Comparison of ENCODE assay signal across 3 cellular contexts in genomic region chr2:133495226-133495625, GRCh38.
TF ChIP-seq lines count a peak whose summit lies in the region.

No MANE protein-coding gene starts in this region.

TF ChIP-seq in liver, 16 proteins besides CTCF, POLR2A, EP300 and RAD21:
- TF ChIP-seq ZBTB33 (IDR thresholded peaks at IDR 0.05) (peak; percentile 96), TAF1 (conservative IDR thresholded peaks at IDR 0.05) (no peak), MAX (IDR thresholded peaks at IDR 0.05) (peak; percentile 89), ATF3 (IDR thresholded peaks at IDR 0.05) (no peak), EGR1 (IDR thresholded peaks at IDR 0.05; ENCODE audit: low read depth in 2 of 2) (peak in 1 of 2 donors; percentile 49), HNF4A (conservative IDR thresholded peaks at IDR 0.05) (peak; percentile 90 to 95), HNF4G (IDR thresholded peaks at IDR 0.05) (peak; percentile 56), NR2F2 (IDR thresholded peaks at IDR 0.05) (peak; percentile 15), SP1 (IDR thresholded peaks at IDR 0.05) (peak; percentile 84), JUND (IDR thresholded peaks at IDR 0.05) (peak in 1 of 2 donors; percentile 59), REST (IDR thresholded peaks at IDR 0.05) (peak; percentile 80), RXRA (IDR thresholded peaks at IDR 0.05) (peak; percentile 81 to 90), YY1 (IDR thresholded peaks at IDR 0.05) (peak; percentile 75), FOXA2 (IDR thresholded peaks at IDR 0.05) (peak; percentile 71), GABPA (IDR thresholded peaks at IDR 0.05 in 1 of 2, conservative IDR thresholded peaks at IDR 0.05 in 1 of 2) (no peak), FOXA1 (IDR thresholded peaks at IDR 0.05) (peak; percentile 71)

TF ChIP-seq in HepG2, 621 proteins besides CTCF, POLR2A, EP300 and RAD21 (continued from another document and continues in another):
- TF ChIP-seq HMGXB4 (CRISPR knock-in tag; IDR thresholded peaks at IDR 0.05; ENCODE audit: borderline replicate concordance in 1 of 2, low read depth in 1 of 2) (no peak), SUZ12 (IDR thresholded peaks at IDR 0.05; ENCODE audit: low read depth, low read length) (no peak), HMG20B (CRISPR knock-in tag; conservative IDR thresholded peaks at IDR 0.05) (no peak), FOXO4 (CRISPR knock-in tag; conservative IDR thresholded peaks at IDR 0.05) (no peak), TEF (CRISPR knock-in tag; IDR thresholded peaks at IDR 0.05) (no peak), PRDM10 (CRISPR knock-in tag; IDR thresholded peaks at IDR 0.05; ENCODE audit: low read depth) (no peak), ZNF615 (CRISPR knock-in tag; IDR thresholded peaks at IDR 0.05; ENCODE audit: borderline replicate concordance) (no peak), ZNF256 (CRISPR knock-in tag; conservative IDR thresholded peaks at IDR 0.05) (no peak), TCF12 (IDR thresholded peaks at IDR 0.05) (no peak), TCF12 (CRISPR knock-in tag; IDR thresholded peaks at IDR 0.05) (no peak), HNF4A (CRISPR knock-in tag; IDR thresholded peaks at IDR 0.05) (no peak), REL (CRISPR knock-in tag; conservative IDR thresholded peaks at IDR 0.05) (no peak), ZNF281 (CRISPR knock-in tag; IDR thresholded peaks at IDR 0.05; ENCODE audit: borderline replicate concordance) (no peak), POGZ (CRISPR knock-in tag; IDR thresholded peaks at IDR 0.05) (no peak), ZBTB3 (CRISPR knock-in tag; IDR thresholded peaks at IDR 0.05; ENCODE audit: borderline replicate concordance, low read depth) (no peak), ZMAT3 (CRISPR knock-in tag; conservative IDR thresholded peaks at IDR 0.05) (no peak)

TF ChIP-seq in GM23338, 12 proteins besides CTCF, POLR2A, EP300 and RAD21 (continued from another document):
- TF ChIP-seq REST (IDR thresholded peaks at IDR 0.05; ENCODE audit: unreplicated experiment) (no peak), ZNF462 (CRISPR knock-in tag; IDR thresholded peaks at IDR 0.05) (no peak), EZH2 (IDR thresholded peaks at IDR 0.05; ENCODE audit: low read depth, unreplicated experiment) (no peak), ZNF114 (CRISPR knock-in tag; IDR thresholded peaks at IDR 0.05) (no peak), POLR2AphosphoS5 (IDR thresholded peaks at IDR 0.05; ENCODE audit: low read depth) (no peak), ZNF331 (CRISPR knock-in tag; IDR thresholded peaks at IDR 0.05; ENCODE audit: low read depth) (no peak), STAT1 (IDR thresholded peaks at IDR 0.05; ENCODE audit: unreplicated experiment) (no peak), CREB1 (CRISPR knock-in tag; IDR thresholded peaks at IDR 0.05; ENCODE audit: low read depth) (no peak)
TF ChIP-seq in GM23338: peak in this region for 0.
